19 cellular contexts compared by ENCODE assay signal in the genomic region with DNA sequence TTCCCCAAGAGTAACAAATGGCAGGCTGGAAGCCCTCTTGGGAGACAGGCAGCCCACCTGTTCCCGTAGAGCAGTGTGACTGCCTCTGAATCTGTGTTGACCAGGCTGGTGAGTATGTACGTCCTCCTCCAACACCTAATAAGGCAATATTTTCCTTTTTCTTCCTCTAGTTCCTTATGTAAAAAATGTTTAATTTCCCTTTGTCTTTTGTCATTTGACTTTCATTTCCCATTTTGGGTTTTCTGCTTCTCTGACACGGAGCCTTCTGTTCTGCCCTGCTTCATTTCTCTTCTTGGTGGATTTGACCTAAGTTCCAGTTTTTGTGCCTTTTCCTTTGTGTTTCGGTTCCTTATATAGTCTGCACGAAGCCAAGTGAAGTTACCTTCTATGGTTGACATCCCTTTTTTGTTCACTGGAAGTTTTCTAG.
DNase-seq lines count a peak whose midpoint lies in the region; ATAC-seq, FAIRE-seq and TF ChIP-seq lines count a peak whose summit lies in the region.
"Had no signal": no experiment of that assay in that cellular context is flagged by ENCODE, and none has a peak within 500 bp of the region (broad histone marks: within the 10 kb centered on the region; RNA-seq: fewer than 3 reads in every experiment).

No MANE protein-coding gene starts in this region.

- no peaks in the 10 kb centered on the region for H3K9me1 ChIP-seq in K562 (ENCODE audit: control insufficient read depth, insufficient read depth, low read length)

- intact Hi-C loops in K562 (cut with micrococcal nuclease) = loop anchor here (5.0 kb wide), 1 partner anchor 65 kb away; no protein-coding TSS in a partner anchor
- intact Hi-C loops in naive thymus-derived CD4-positive, alpha-beta T cell (cut with micrococcal nuclease) = no loop called here

- peaks cover 0 to 2% (median 0%) of the 10 kb centered on the region in 7 donors for H3K4me1 Mint-ChIP-seq in naive thymus-derived CD4-positive, alpha-beta T cell

- H3K27me3 Mint-ChIP-seq in naive thymus-derived CD4-positive, alpha-beta T cell = peaks cover 0 to 40% (median 10%) of the 10 kb centered on the region in 5 donors

- H3K27ac ChIP-seq in DOHH2 (ENCODE audit: low read depth, low read length) = no peak overlapping the region
- no peak overlapping the region for H3K27ac ChIP-seq in K562 (ENCODE audit: extremely low read depth, low read depth, low read length)
- H3K27ac ChIP-seq in naive thymus-derived CD4-positive, alpha-beta T cell (ENCODE audit: low read depth, low read length) = no peak overlapping the region

- no peak overlapping the region for H3K9ac ChIP-seq in K562 (ENCODE audit: insufficient read depth in 1 of 2, low read depth in 2 of 2, low read length in 2 of 2)

- no peaks in the 10 kb centered on the region for H3K9me2 ChIP-seq in DOHH2 (replicated peaks; ENCODE audit: control insufficient read depth, low read length)

- H3K27ac Mint-ChIP-seq in naive thymus-derived CD4-positive, alpha-beta T cell = no peak overlapping the region

- H3K4me3 ChIP-seq in DOHH2 (ENCODE audit: low read length) (no peak overlapping the region), K562 (no peak overlapping the region)
- no peak overlapping the region for H3K4me3 ChIP-seq in naive thymus-derived CD4-positive, alpha-beta T cell (ENCODE audit: low read length)
- H3K4me3 ChIP-seq: transverse colon had no signal

- in situ Hi-C loops in K562 (cut with MboI) = no loop called here

- no peak for TF ChIP-seq POLR2A in K562 (conservative IDR thresholded peaks at IDR 0.05)

- BruUV-seq in K562 (replicated peaks; lab: Mats Ljungman, UMichigan) = no TSS peak

- H4K20me1 ChIP-seq in DOHH2 (ENCODE audit: control insufficient read depth, insufficient read depth, low read depth, low read length) (no peaks in the 10 kb centered on the region), K562 (replicated peaks; ENCODE audit: control insufficient read depth, insufficient read depth, low read length) (no peaks in the 10 kb centered on the region)

- H3K27me3 ChIP-seq in DOHH2 (ENCODE audit: control insufficient read depth, low read length) (peaks cover 19% of the 10 kb centered on the region), K562 (ENCODE audit: control insufficient read depth in 2 of 2, insufficient read depth in 2 of 2, low read length in 2 of 2) (peaks cover 17 to 22% of the 10 kb centered on the region in 2 experiments; a peak in 4 of 5 replicates)
- H3K27me3 ChIP-seq in naive thymus-derived CD4-positive, alpha-beta T cell (ENCODE audit: control insufficient read depth in 2 of 2, insufficient read depth in 2 of 2, low read length in 2 of 2) = no peaks in the 10 kb centered on the region

- peak; percentile 83 to 95 for DNase-seq in NOMO-1 (lab: John Stamatoyannopoulos, UW; ENCODE audit: unreplicated experiment in 2 of 2)
- no peak for DNase-seq in K562 (ENCODE audit: extremely low read depth in 1 of 4, low spot score in 3 of 4)
- no peak for DNase-seq in naive thymus-derived CD4-positive, alpha-beta T cell
- DNase-seq in DMS153 treated with DMSO at 0.1 percent for 48 hours (lab: John Stamatoyannopoulos, UW; ENCODE audit: unreplicated experiment) = no peak
- DNase-seq in NCI-H2107 treated with DMSO at 0.1 percent for 48 hours (lab: John Stamatoyannopoulos, UW; ENCODE audit: unreplicated experiment) = no peak
- no peak for DNase-seq in stimulated activated CD4-positive, alpha-beta T cell treated with anti-CD3 and anti-CD28 coated beads, Interleukin-4, amount 100 ng/mL, for 4 hours
- no peak for DNase-seq in SK-N-DZ (ENCODE audit: low spot score)
- DNase-seq: activated CD4-positive, alpha-beta T cell treated with anti-CD3 and anti-CD28 coated beads, Interleukin-2, amount 50 U/mL, for 4 hours; activated gamma-delta T cell; Caco-2; central memory CD4-positive, alpha-beta T cell; erythroblast; foreskin melanocyte; GOT3; NCI-H226; retina; stimulated activated naive CD4-positive, alpha-beta T cell treated with Interleukin-2 at 50 U/mL for 16 hours; transverse colon had no signal

- H3K9me3 Mint-ChIP-seq in naive thymus-derived CD4-positive, alpha-beta T cell = peaks cover 0 to 3% (median 0%) of the 10 kb centered on the region in 11 donors

- H3K4me2 ChIP-seq in DOHH2 (ENCODE audit: low read length) = peak overlapping the region; percentile 42
- H3K4me2 ChIP-seq in K562 (ENCODE audit: insufficient read depth, low read length) = no peak overlapping the region

- no peaks in the 10 kb centered on the region for H3K79me2 ChIP-seq in DOHH2 (ENCODE audit: control insufficient read depth, low read length)
- no peaks in the 10 kb centered on the region for H3K79me2 ChIP-seq in K562 (ENCODE audit: control insufficient read depth, insufficient read depth, low read length)

- H2AFZ ChIP-seq in K562 (ENCODE audit: low read depth, low read length) = peak overlapping the region; percentile 17; the same call in 1 of the 2 replicates

- TF ChIP-seq CTCF in DOHH2 (IDR thresholded peaks at IDR 0.05; ENCODE audit: low read depth, low read length, poor library complexity, severe bottlenecking) = no peak
- TF ChIP-seq CTCF in K562 (IDR thresholded peaks at IDR 0.05 in 2 of 3, conservative IDR thresholded peaks at IDR 0.05 in 1 of 3; ENCODE audit: insufficient read depth in 2 of 3, low read depth in 1 of 3, low read length in 3 of 3) = no peak

- ATAC-seq in K562 = peak; percentile 57
- ATAC-seq in naive thymus-derived CD4-positive, alpha-beta T cell = peak; percentile 88

- H3K36me3 Mint-ChIP-seq in naive thymus-derived CD4-positive, alpha-beta T cell = no peaks in the 10 kb centered on the region

- TF ChIP-seq RAD21 in K562 (CRISPR knock-in tag; conservative IDR thresholded peaks at IDR 0.05 in 1 of 2, IDR thresholded peaks at IDR 0.05 in 1 of 2) = no peak

- 8% methylated on average over 5 of the region's 5 CpGs for WGBS in K562 (ENCODE audit: insufficient coverage, low coverage, missing lambda C conversion rate)

- H3K9me3 ChIP-seq in DOHH2 (ENCODE audit: control insufficient read depth, insufficient read depth, low read length) (no peaks in the 10 kb centered on the region), K562 (replicated peaks; ENCODE audit: control insufficient read depth, insufficient read depth, low read depth, low read length) (no peaks in the 10 kb centered on the region; the same call in 1 of the 2 replicates)
- H3K9me3 ChIP-seq in naive thymus-derived CD4-positive, alpha-beta T cell (ENCODE audit: control insufficient read depth in 2 of 3, low read length in 3 of 3) = no peaks in the 10 kb centered on the region

- no peak for FAIRE-seq in K562 (lab: Jason Lieb, UNC)

- POLR2A ChIA-PET in K562 (lab: Yijun Ruan, JAX) = no interaction called here
- POLR2A ChIA-PET in naive thymus-derived CD4-positive, alpha-beta T cell (lab: Charles Lee) = no interaction called here

- H3K4me1 ChIP-seq in DOHH2 (ENCODE audit: control insufficient read depth, low read length) = peaks cover 8% of the 10 kb centered on the region
- H3K4me1 ChIP-seq in K562 (replicated peaks in 1 of 2; ENCODE audit: control insufficient read depth in 2 of 2, insufficient read depth in 2 of 2, low read length in 2 of 2) = no peaks in the 10 kb centered on the region
- no peaks in the 10 kb centered on the region for H3K4me1 ChIP-seq in naive thymus-derived CD4-positive, alpha-beta T cell (ENCODE audit: control insufficient read depth in 2 of 2, insufficient read depth in 2 of 2, low read length in 2 of 2)
- H3K4me1 ChIP-seq: Caco-2, transverse colon had no signal

- TF ChIP-seq EP300 in K562 (IDR thresholded peaks at IDR 0.05; ENCODE audit: low read length) = no peak

- H3F3A ChIP-seq in DOHH2 (ENCODE audit: control insufficient read depth, insufficient read depth) = peaks cover 4% of the 10 kb centered on the region; the same call in 1 of the 2 replicates

- CTCF ChIA-PET in K562 (lab: Yijun Ruan, JAX; ENCODE audit: low intra/inter-chr PET ratio) = no interaction called here
- CTCF ChIA-PET in naive thymus-derived CD4-positive, alpha-beta T cell (lab: Charles Lee) = no interaction called here

- no peaks in the 10 kb centered on the region for H3K36me3 ChIP-seq in DOHH2 (ENCODE audit: control insufficient read depth, low read length)
- H3K36me3 ChIP-seq in K562 (ENCODE audit: control insufficient read depth, insufficient read depth, low read length) = no peaks in the 10 kb centered on the region
- no peaks in the 10 kb centered on the region for H3K36me3 ChIP-seq in naive thymus-derived CD4-positive, alpha-beta T cell (ENCODE audit: control insufficient read depth in 2 of 3, insufficient read depth in 3 of 3, low read length in 3 of 3)
- H3K36me3 ChIP-seq: transverse colon had no signal

- no peak overlapping the region for H3K4me3 Mint-ChIP-seq in naive thymus-derived CD4-positive, alpha-beta T cell

TF ChIP-seq in K562, 482 proteins besides CTCF, POLR2A, EP300 and RAD21:
- TF ChIP-seq SRF (CRISPR knock-in tag; IDR thresholded peaks at IDR 0.05) (peak in 1 of 2 experiments; percentile 72; a peak in 1 of 4 replicates), KAT2B (IDR thresholded peaks at IDR 0.05; ENCODE audit: low read depth, low read length) (no peak), CBX8 (IDR thresholded peaks at IDR 0.05; ENCODE audit: borderline replicate concordance, extremely low read depth, low read depth, low read length, poor library complexity, severe bottlenecking) (peak; percentile 86), OTX1 (CRISPR knock-in tag; IDR thresholded peaks at IDR 0.05) (no peak)
- TF ChIP-seq, protein P1, sequence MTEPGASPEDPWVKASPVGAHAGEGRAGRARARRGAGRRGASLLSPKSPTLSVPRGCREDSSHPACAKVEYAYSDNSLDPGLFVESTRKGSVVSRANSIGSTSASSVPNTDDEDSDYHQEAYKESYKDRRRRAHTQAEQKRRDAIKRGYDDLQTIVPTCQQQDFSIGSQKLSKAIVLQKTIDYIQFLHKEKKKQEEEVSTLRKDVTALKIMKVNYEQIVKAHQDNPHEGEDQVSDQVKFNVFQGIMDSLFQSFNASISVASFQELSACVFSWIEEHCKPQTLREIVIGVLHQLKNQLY (CRISPR knock-in tag; conservative IDR thresholded peaks at IDR 0.05) = no peak

Comparison
In these comparisons a context has a peak if more than half of its experiments do, and no peak if none do; other contexts are left out.
1. DNase-seq: peak in NOMO-1 (2 of 2); none in K562 (0 of 4), naive thymus-derived CD4-positive, alpha-beta T cell (0 of 9), DMS153 treated with DMSO at 0.1 percent for 48 hours (single experiment), NCI-H2107 treated with DMSO at 0.1 percent for 48 hours (single experiment), stimulated activated CD4-positive, alpha-beta T cell treated with anti-CD3 and anti-CD28 coated beads, Interleukin-4, amount 100 ng/mL, for 4 hours (0 of 2) and SK-N-DZ (single experiment).